23 cellular contexts compared by ENCODE assay signal in the genomic region with DNA sequence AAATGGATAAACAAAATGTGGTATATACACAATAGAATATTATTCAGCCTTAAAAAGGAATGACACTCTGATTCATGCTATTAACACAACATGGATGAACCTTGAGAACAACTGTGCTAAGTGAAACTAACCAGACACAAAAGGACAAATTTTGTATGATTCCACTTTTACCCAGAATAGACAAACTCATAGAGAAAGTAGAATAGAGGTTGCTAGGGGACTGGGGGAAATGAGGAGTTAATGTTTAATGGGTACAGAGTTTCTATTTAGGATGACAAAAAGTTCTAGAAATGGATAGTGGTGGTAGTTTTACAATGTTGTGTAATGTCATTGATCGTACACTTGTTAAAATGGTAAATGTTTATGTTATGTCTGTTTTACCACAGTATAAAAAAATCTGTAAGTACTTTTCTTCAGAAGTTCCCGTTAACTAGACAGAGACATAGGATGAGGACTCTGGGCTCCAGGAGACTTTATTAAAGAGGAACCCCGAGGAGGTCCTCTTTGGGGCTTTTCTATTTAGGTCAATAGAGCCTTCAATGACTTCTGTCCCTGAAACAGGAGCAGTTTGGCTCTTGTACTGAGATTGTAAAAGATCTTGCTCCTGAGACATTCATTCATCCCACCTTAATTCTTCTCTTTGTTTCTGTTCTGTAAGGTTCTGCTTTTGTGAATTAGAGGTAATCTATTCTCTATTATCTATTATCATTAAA. TPM values are rescaled to one million over a fixed set of nuclear protein-coding genes. Genes with fewer than 3 reads are reported as not detected.
A peak's percentile ranks its signal among the peaks of the same experiment; 100 is the strongest.
DNase-seq lines count a peak whose midpoint lies in the region; ATAC-seq, FAIRE-seq and TF ChIP-seq lines count a peak whose summit lies in the region.
"Had no signal": no experiment of that assay in that cellular context is flagged by ENCODE, and none has a peak within 500 bp of the region (broad histone marks: within the 10 kb centered on the region; RNA-seq: fewer than 3 reads in every experiment).

No MANE protein-coding gene starts in this region.

- H3K27me3 ChIP-seq in endothelial cell of umbilical vein (ENCODE audit: control insufficient read depth in 2 of 2, insufficient read depth in 2 of 2, low read length in 2 of 2) (no peaks in the 10 kb centered on the region), upper lobe of left lung (no peaks in the 10 kb centered on the region)
- H3K27me3 ChIP-seq: MG63, transverse colon had no signal

- H4K20me1 ChIP-seq in endothelial cell of umbilical vein (replicated peaks; ENCODE audit: control insufficient read depth, extremely low read depth, insufficient read depth, low read length): no peaks in the 10 kb centered on the region

- H3K9me3 ChIP-seq in endothelial cell of umbilical vein (replicated peaks; ENCODE audit: control insufficient read depth, insufficient read depth, low read length): no peaks in the 10 kb centered on the region
- H3K9me3 ChIP-seq in upper lobe of left lung: no peaks in the 10 kb centered on the region
- H3K9me3 ChIP-seq: MG63, transverse colon had no signal

- intact Hi-C loops in endothelial cell of umbilical vein (cut with micrococcal nuclease): no loop called here

- H3K36me3 ChIP-seq in endothelial cell of umbilical vein (ENCODE audit: control insufficient read depth in 2 of 2, extremely low read depth in 1 of 2, insufficient read depth in 2 of 2, low read length in 2 of 2) (no peaks in the 10 kb centered on the region), upper lobe of left lung (peaks cover 0 to 37% (median 3%) of the 10 kb centered on the region in 4 donors)
- H3K36me3 ChIP-seq: MG63 had no signal

- TF ChIP-seq EP300 in upper lobe of left lung (IDR thresholded peaks at IDR 0.05): no peak

- no peak overlapping the region for H3K4me3 ChIP-seq in endothelial cell of umbilical vein (replicated peaks in 1 of 3; ENCODE audit: insufficient read depth in 1 of 3, low read depth in 1 of 3, low read length in 3 of 3)
- no peak overlapping the region for H3K4me3 ChIP-seq in upper lobe of left lung
- H3K4me3 ChIP-seq: MG63, transverse colon had no signal

- CTCF ChIA-PET in endothelial cell of umbilical vein (lab: Charles Lee): no interaction called here

- H2AFZ ChIP-seq in endothelial cell of umbilical vein (ENCODE audit: low read depth, low read length): no peak overlapping the region

- dilution Hi-C loops in endothelial cell of umbilical vein (cut with MboI; ENCODE audit: extremely low pct_ligation_motif_present, low sequenced_read_pairs): no loop called here

- no peak for TF ChIP-seq POLR2A in endothelial cell of umbilical vein (IDR thresholded peaks at IDR 0.05; ENCODE audit: low read depth, low read length)
- no peak for TF ChIP-seq POLR2A in upper lobe of left lung (IDR thresholded peaks at IDR 0.05)

- BruUV-seq in endothelial cell of umbilical vein (replicated peaks; lab: Mats Ljungman, UMichigan): no TSS peak

- peak; percentile 38 for FAIRE-seq in endothelial cell of umbilical vein (lab: Jason Lieb, UNC)
- FAIRE-seq: bronchial epithelial cell, G401.6, GM12892 had no signal

- H3K4me2 ChIP-seq in endothelial cell of umbilical vein (ENCODE audit: insufficient read depth, low read length): no peak overlapping the region

- POLR2A ChIA-PET in endothelial cell of umbilical vein (lab: Charles Lee): no interaction called here

- DNase-seq in endothelial cell of umbilical vein (ENCODE audit: low read depth, low spot score): no peak
- DNase-seq in upper lobe of left lung: no peak
- DNase-seq in NCI-H1436 treated with DMSO at 0.1 percent for 48 hours (lab: John Stamatoyannopoulos, UW): no peak
- DNase-seq in iPS-NIHi7 (ENCODE audit: extremely low spot score): no peak
- DNase-seq in SKM-1 treated with dmso at 0.1 percent for 144 hours (lab: John Stamatoyannopoulos, UW; ENCODE audit: unreplicated experiment): no peak
- DNase-seq: activated CD8-positive, alpha-beta T cell treated with anti-CD3 and anti-CD28 coated beads, Interleukin-2, amount 10 ng/mL, durations not matched to agents 7 days and 5 days; foreskin melanocyte; mesendoderm; MG63; NCI-H1694 treated with DMSO at 0.1 percent for 48 hours; nephron progenitor cell; Right ventricle myocardium superior; transverse colon; WERI-Rb-1 had no signal

- peak; percentile 62 for ATAC-seq in GM19324 (IDR thresholded peaks at IDR 0.05; ENCODE audit: low FRiP score, unreplicated experiment)
- ATAC-seq in HG02588 (IDR thresholded peaks at IDR 0.05; ENCODE audit: unreplicated experiment): peak; percentile 60
- ATAC-seq in HG03139 (IDR thresholded peaks at IDR 0.05; ENCODE audit: unreplicated experiment): peak; percentile 64
- ATAC-seq in upper lobe of left lung (ENCODE audit: low FRiP score in 2 of 2): no peak
- ATAC-seq: activated CD8-positive, alpha-beta T cell treated with anti-CD3 and anti-CD28 coated beads, Interleukin-2, amount 10 ng/mL, durations not matched to agents 7 days and 5 days; HCT116 had no signal

- no peaks in the 10 kb centered on the region for H3K4me1 ChIP-seq in endothelial cell of umbilical vein (ENCODE audit: control insufficient read depth, extremely low read depth, insufficient read depth, low read length)
- no peaks in the 10 kb centered on the region for H3K4me1 ChIP-seq in upper lobe of left lung
- H3K4me1 ChIP-seq: transverse colon had no signal

- no peak overlapping the region for H3K9ac ChIP-seq in endothelial cell of umbilical vein (replicated peaks; ENCODE audit: extremely low read depth, insufficient read depth, low read length)

- whole genome bisulfite sequencing in upper lobe of left lung, 2 donors: 80 to 84% methylated on average over 3 of the region's 3 CpGs

- H3K79me2 ChIP-seq in endothelial cell of umbilical vein (ENCODE audit: control insufficient read depth, insufficient read depth, low read length): no peaks in the 10 kb centered on the region

- no peak for TF ChIP-seq CTCF in endothelial cell of umbilical vein (IDR thresholded peaks at IDR 0.05; ENCODE audit: extremely low read depth in 1 of 2, insufficient read depth in 1 of 2, low read depth in 1 of 2, low read length in 2 of 2)
- no peak for TF ChIP-seq CTCF in upper lobe of left lung (IDR thresholded peaks at IDR 0.05)

- no peaks in the 10 kb centered on the region for H3K9me1 ChIP-seq in endothelial cell of umbilical vein (replicated peaks; ENCODE audit: control insufficient read depth, extremely low read depth, insufficient read depth, low read length)

- H3K27ac ChIP-seq in endothelial cell of umbilical vein (ENCODE audit: insufficient read depth, low read depth, low read length) (no peak overlapping the region), upper lobe of left lung (no peak overlapping the region)
- H3K27ac ChIP-seq: epithelial cell of prostate, transverse colon, WERI-Rb-1 had no signal

TF ChIP-seq in endothelial cell of umbilical vein, 7 proteins besides CTCF, POLR2A, EP300 and RAD21 (continues in another document):
- no peak for TF ChIP-seq FOS (IDR thresholded peaks at IDR 0.05; ENCODE audit: borderline replicate concordance, insufficient read depth, low read length)
- TF ChIP-seq, protein P1, sequence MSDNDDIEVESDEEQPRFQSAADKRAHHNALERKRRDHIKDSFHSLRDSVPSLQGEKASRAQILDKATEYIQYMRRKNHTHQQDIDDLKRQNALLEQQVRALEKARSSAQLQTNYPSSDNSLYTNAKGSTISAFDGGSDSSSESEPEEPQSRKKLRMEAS (IDR thresholded peaks at IDR 0.05; ENCODE audit: insufficient read depth, insufficient read length): no peak

RNA-seq across cellular contexts. Expression of a gene that starts 24.5 kb away (rescaled TPM):
- total RNA-seq in endothelial cell of umbilical vein (5.4 and 5.8 TPM in 2 replicates), upper lobe of left lung (10 to 100 TPM in 5 of 6 donors, 1 to 10 TPM in 1; 9.7 to 54.7 (median 16.9) TPM)
- polyA plus RNA-seq in endothelial cell of umbilical vein: 7.5 and 8.3 TPM in 2 replicates
- 6.8 and 7.9 TPM in 2 replicates for polyA plus RNA-seq in endothelial cell of umbilical vein (2011; cell fraction: cytosol; rRNA removed)
- polyA plus RNA-seq in endothelial cell of umbilical vein (2011; cell fraction: nucleus; rRNA removed): 6.6 and 8.9 TPM in 2 replicates
- polyA plus RNA-seq in endothelial cell of umbilical vein (2012): 4.5 and 4.6 TPM in 2 replicates
- polyA minus RNA-seq in endothelial cell of umbilical vein: 17.1 and 17.6 TPM in 2 replicates
- polyA minus RNA-seq in endothelial cell of umbilical vein (2011; cell fraction: cytosol; rRNA and poly(A)+ RNA removed): 18.3 TPM
- 3.1 and 6.3 TPM in 2 replicates for polyA minus RNA-seq in endothelial cell of umbilical vein (2011; cell fraction: nucleus; rRNA and poly(A)+ RNA removed)

RNA-seq across cellular contexts. Expression of a gene that starts 43.9 kb away (rescaled TPM):
- total RNA-seq in endothelial cell of umbilical vein (18.1 and 21.3 TPM in 2 replicates), upper lobe of left lung (10 to 100 TPM in 2 of 6 donors, 1 to 10 TPM in 4; 6.3 to 11.0 (median 9.4) TPM)
- 9.6 and 11.9 TPM in 2 replicates for polyA plus RNA-seq in endothelial cell of umbilical vein
- polyA plus RNA-seq in endothelial cell of umbilical vein (2011; cell fraction: cytosol; rRNA removed): 10.4 and 11.1 TPM in 2 replicates
- polyA plus RNA-seq in endothelial cell of umbilical vein (2011; cell fraction: nucleus; rRNA removed): 11.6 and 14.7 TPM in 2 replicates
- polyA plus RNA-seq in endothelial cell of umbilical vein (2012): 9.5 and 10.1 TPM in 2 replicates
- polyA minus RNA-seq in endothelial cell of umbilical vein: 9.5 and 14.8 TPM in 2 replicates
- polyA minus RNA-seq in endothelial cell of umbilical vein (2011; cell fraction: cytosol; rRNA and poly(A)+ RNA removed): 13.9 TPM
- 9.8 and 10.8 TPM in 2 replicates for polyA minus RNA-seq in endothelial cell of umbilical vein (2011; cell fraction: nucleus; rRNA and poly(A)+ RNA removed)

RNA-seq across cellular contexts. Expression of a gene that starts 44.2 kb away (rescaled TPM):
- total RNA-seq in endothelial cell of umbilical vein: 10.0 and 10.3 TPM in 2 replicates
- polyA plus RNA-seq in endothelial cell of umbilical vein: 4.5 and 8.2 TPM in 2 replicates
- polyA plus RNA-seq in endothelial cell of umbilical vein (2011; cell fraction: cytosol; rRNA removed): 7.8 and 9.0 TPM in 2 replicates
- 5.1 and 6.5 TPM in 2 replicates for polyA plus RNA-seq in endothelial cell of umbilical vein (2011; cell fraction: nucleus; rRNA removed)
- 3.8 and 9.0 TPM in 2 replicates for polyA plus RNA-seq in endothelial cell of umbilical vein (2012)
- polyA minus RNA-seq in endothelial cell of umbilical vein: 8.0 and 8.6 TPM in 2 replicates
- polyA minus RNA-seq in endothelial cell of umbilical vein (2011; cell fraction: cytosol; rRNA and poly(A)+ RNA removed): 7.6 TPM
- 3.2 and 3.6 TPM in 2 replicates for polyA minus RNA-seq in endothelial cell of umbilical vein (2011; cell fraction: nucleus; rRNA and poly(A)+ RNA removed)
- 10 to 100 TPM in 2 of 6 donors, 1 to 10 TPM in 3, not detected in 1; 7.1 to 14.7 (median 9.0) TPM for total RNA-seq in upper lobe of left lung

RNA-seq across cellular contexts. Expression of a gene that starts 51.3 kb away (rescaled TPM):
- 0.95 and 0.99 TPM in 2 replicates for total RNA-seq in endothelial cell of umbilical vein
- polyA plus RNA-seq in endothelial cell of umbilical vein: 1.2 and 1.3 TPM in 2 replicates
- polyA plus RNA-seq in endothelial cell of umbilical vein (2011; cell fraction: cytosol; rRNA removed): 1.1 TPM in 2 replicates
- polyA plus RNA-seq in endothelial cell of umbilical vein (2011; cell fraction: nucleus; rRNA removed): 0.63 and 0.97 TPM in 2 replicates
- polyA plus RNA-seq in endothelial cell of umbilical vein (2012): 0.22 and 0.46 TPM in 2 replicates
- not detected in 2 replicates for polyA minus RNA-seq in endothelial cell of umbilical vein
- not detected for polyA minus RNA-seq in endothelial cell of umbilical vein (2011; cell fraction: cytosol; rRNA and poly(A)+ RNA removed)
- polyA minus RNA-seq in endothelial cell of umbilical vein (2011; cell fraction: nucleus; rRNA and poly(A)+ RNA removed): 0.24 TPM in 1 of 2 replicates, not detected in the other
- total RNA-seq in upper lobe of left lung: 10 to 100 TPM in 1 of 6 donors, 1 to 10 TPM in 2, under 1 TPM in 2, not detected in 1; 0.59 to 35.6 (median 3.3) TPM
- total RNA-seq: activated CD8-positive, alpha-beta T cell treated with anti-CD3 and anti-CD28 coated beads, Interleukin-2, amount 10 ng/mL, durations not matched to agents 7 days and 5 days; activated T-helper 1 cell treated with anti-CD3 and anti-CD28 coated beads, Interleukin-12 subunit alpha, Interleukin-12 subunit beta, Interleukin-2, Interleukin-4 antibody, amounts not matched to agents 30 ng/mL and 10 ng/mL and 1 ng/mL, durations not matched to agents 14 hours and 24 hours and 36 hours; bronchial epithelial cell had no signal

Comparison
In these comparisons a context has a peak if more than half of its experiments do, and no peak if none do; other contexts are left out.
1. ATAC-seq: peak in GM19324 (single experiment), HG02588 (single experiment) and HG03139 (single experiment); none in upper lobe of left lung (0 of 2).